1 cellular context compared by ENCODE assay signal in the genomic region with DNA sequence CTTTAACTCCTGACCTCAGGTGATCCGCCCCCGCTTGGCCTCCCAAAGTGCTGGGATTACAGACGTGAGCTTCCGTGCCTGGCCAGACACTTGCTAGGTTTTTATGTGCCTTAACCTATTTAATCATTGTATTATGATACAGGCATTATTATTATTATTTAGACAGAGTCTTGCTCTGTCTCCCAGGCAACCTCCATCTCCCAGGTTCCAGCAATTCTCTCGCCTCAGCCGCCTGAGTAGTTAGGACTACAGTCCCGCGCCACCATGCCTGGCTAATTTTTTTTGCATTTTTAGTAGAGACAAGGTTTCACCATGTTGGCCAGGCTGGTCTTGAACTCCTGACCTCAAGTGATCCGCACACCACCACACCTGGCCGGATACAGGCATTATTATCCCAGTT.
TF ChIP-seq lines count a peak whose summit lies in the region.

No MANE protein-coding gene starts in this region.

TF ChIP-seq in K562, 482 proteins besides CTCF, POLR2A, EP300 and RAD21:
- TF ChIP-seq EGR1 (conservative IDR thresholded peaks at IDR 0.05): 0 out of 2 replicates have a peak, but pooled peaks have one; percentile 42
